Comparison of ENCODE assay signal across 20 cellular contexts in the genomic region with DNA sequence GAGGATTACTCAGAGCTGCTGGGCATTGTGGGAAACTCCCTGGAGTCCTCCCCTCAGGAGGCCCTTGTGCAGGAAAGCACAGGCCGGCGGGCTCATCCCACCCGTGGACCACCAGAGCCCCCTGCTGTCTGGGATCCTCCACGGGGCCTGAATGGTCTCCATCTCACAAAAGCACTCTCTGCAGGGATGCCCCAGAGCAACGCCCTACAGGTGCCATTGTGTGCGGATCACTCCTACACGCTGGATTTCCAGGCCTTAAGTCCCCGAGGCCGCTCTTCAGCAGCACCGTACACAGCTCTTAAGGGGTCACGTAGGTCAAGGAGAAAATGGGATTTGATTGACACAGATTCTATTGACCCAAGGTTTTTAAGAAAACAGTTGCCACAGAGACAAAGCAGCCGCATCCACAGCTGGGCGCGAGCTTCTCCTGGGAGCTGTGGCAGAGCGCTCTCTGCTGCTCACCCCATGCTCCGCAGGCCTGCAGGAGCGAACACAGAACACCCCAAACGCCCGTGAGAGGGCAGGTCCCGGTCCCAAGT. TPM values are rescaled to one million over a fixed set of nuclear protein-coding genes. Genes with fewer than 3 reads are reported as not detected.
DNase-seq lines count a peak whose midpoint lies in the region; ATAC-seq and FAIRE-seq lines count a peak whose summit lies in the region.
"Had no signal": no experiment of that assay in that cellular context is flagged by ENCODE, and none has a peak within 500 bp of the region (broad histone marks: within the 10 kb centered on the region; RNA-seq: fewer than 3 reads in every experiment).

No MANE protein-coding gene starts in this region.

- H3K18ac ChIP-seq in mesendoderm (ENCODE audit: low read length): no peak overlapping the region

- H3K27me3 ChIP-seq in H7 (ENCODE audit: control insufficient read depth, insufficient read depth, low read length) (no peaks in the 10 kb centered on the region), mesendoderm (ENCODE audit: insufficient read depth, low read length, poor library complexity) (no peaks in the 10 kb centered on the region)

- no peak overlapping the region for H3K4me2 ChIP-seq in mesendoderm (ENCODE audit: low read length)
- H3K4me2 ChIP-seq: A549, KMS-11 had no signal

- in situ Hi-C loops in SK-MEL-5 (cut with HindIII; ENCODE audit: low pct_unique_long_range_greater_than_20kb, low sequenced_read_pairs): no loop called here

- H3K23ac ChIP-seq in mesendoderm (ENCODE audit: low read length): no peak overlapping the region

- no peak overlapping the region for H2AK5ac ChIP-seq in mesendoderm (ENCODE audit: low read length)

- no peak overlapping the region for H3K9ac ChIP-seq in mesendoderm (ENCODE audit: low read length)
- H3K9ac ChIP-seq: KMS-11 had no signal

- ATAC-seq in GM21447 (IDR thresholded peaks at IDR 0.05; ENCODE audit: unreplicated experiment) (no peak), GM18858 (IDR thresholded peaks at IDR 0.05; ENCODE audit: unreplicated experiment) (no peak)
- ATAC-seq: activated CD4-positive, alpha-beta T cell treated with anti-CD3 and anti-CD28 coated beads for 36 hours; gastrocnemius medialis; lower lobe of right lung; psoas muscle had no signal

- peak; percentile 44 to 82 (median 46) for DNase-seq in NCI-H1417 (lab: John Stamatoyannopoulos, UW)
- no peak for DNase-seq in NCI-H1417 treated with DMSO at 0.1 percent for 48 hours (lab: John Stamatoyannopoulos, UW)
- DNase-seq in H7: peak; percentile 82
- DNase-seq in SK-MEL-5 (ENCODE audit: low read depth, low spot score): peak; percentile 20
- peak; percentile 83 for DNase-seq in mesendoderm
- DNase-seq in HTR-8/SVneo (ENCODE audit: insufficient read length, low spot score): no peak
- DNase-seq: activated CD4-positive, alpha-beta T cell treated with anti-CD3 and anti-CD28 coated beads for 36 hours; aorta; EL; gastrocnemius medialis; lower lobe of right lung; naive B cell; NCI-H1105 treated with DMSO at 0.1 percent for 48 hours; psoas muscle; T1000 had no signal

- no CpG with 5 or more reads among the region's 20 CpGs for WGBS in mesendoderm (ENCODE audit: extremely low coverage, insufficient coverage, low lambda C conversion rate)

- no peak overlapping the region for H3K4me3 ChIP-seq in H7 (ENCODE audit: insufficient read depth, low read depth, low read length)
- H3K4me3 ChIP-seq in mesendoderm (ENCODE audit: low read length): no peak overlapping the region
- H3K4me3 ChIP-seq: A549, coronary artery, gastrocnemius medialis, lower lobe of right lung, psoas muscle had no signal

- H4K5ac ChIP-seq in mesendoderm (ENCODE audit: low read length): no peak overlapping the region

- no peak overlapping the region for H3K27ac ChIP-seq in mesendoderm (ENCODE audit: low read depth, low read length)
- H3K27ac ChIP-seq: A549, coronary artery, gastrocnemius medialis, KMS-11, lower lobe of right lung, psoas muscle had no signal

- no peak overlapping the region for H2BK15ac ChIP-seq in mesendoderm (replicated peaks; ENCODE audit: low read depth)

- peaks cover 2% of the 10 kb centered on the region for H3K4me1 ChIP-seq in mesendoderm (ENCODE audit: control insufficient read depth, low read depth, low read length)
- H3K4me1 ChIP-seq: A549, gastrocnemius medialis, psoas muscle had no signal

- H3K36me3 ChIP-seq in H7 (replicated peaks; ENCODE audit: control insufficient read depth, insufficient read depth, low read length): no peaks in the 10 kb centered on the region
- no peaks in the 10 kb centered on the region for H3K36me3 ChIP-seq in mesendoderm (ENCODE audit: control insufficient read depth, insufficient read depth, low read length)
- H3K36me3 ChIP-seq: gastrocnemius medialis, lower lobe of right lung had no signal

- H2BK120ac ChIP-seq in mesendoderm (ENCODE audit: low read depth, low read length): no peak overlapping the region

- no peak overlapping the region for H2BK5ac ChIP-seq in mesendoderm (ENCODE audit: low read length)

- no peak overlapping the region for H3K56ac ChIP-seq in mesendoderm (ENCODE audit: low read length)

- no peak overlapping the region for H3K4ac ChIP-seq in mesendoderm (ENCODE audit: low read depth, low read length)

- no peaks in the 10 kb centered on the region for H3K79me2 ChIP-seq in mesendoderm (ENCODE audit: control insufficient read depth, insufficient read depth, low read length)

- FAIRE-seq in HTR-8/SVneo (lab: Jason Lieb, UNC): no peak
- FAIRE-seq: A549 had no signal

- H3K79me1 ChIP-seq in mesendoderm (ENCODE audit: low read length): no peaks in the 10 kb centered on the region

- no peak overlapping the region for H4K8ac ChIP-seq in mesendoderm (ENCODE audit: low read depth, low read length)

RNA-seq across cellular contexts. Expression of a gene that starts 36.7 kb away (rescaled TPM):
- 1.2 and 2.1 TPM in 2 replicates for total RNA-seq in H7 (2014; rRNA removed; shearing (Covaris generic))
- total RNA-seq in SK-MEL-5 (2014; rRNA removed; shearing (Covaris generic)): not detected in 2 replicates
- not detected in 2 replicates for polyA plus RNA-seq in SK-MEL-5 (2015; cell fraction: cytosol; rRNA removed)
- not detected in 2 replicates for polyA plus RNA-seq in SK-MEL-5 (2015; cell fraction: nucleus; rRNA removed)
- polyA plus RNA-seq in mesendoderm (2013, experiment 1 of 2): 1.5 TPM
- polyA plus RNA-seq in mesendoderm (2013, experiment 2 of 2): 1.4 TPM
- total RNA-seq: activated CD4-positive, alpha-beta T cell treated with anti-CD3 and anti-CD28 coated beads for 36 hours had no signal
- polyA plus RNA-seq: A549, aorta had no signal

Comparison
In these comparisons a context has a peak if more than half of its experiments do, and no peak if none do; other contexts are left out.
1. DNase-seq: peak in NCI-H1417 (3 of 3), H7 (single experiment), SK-MEL-5 (single experiment) and mesendoderm (single experiment); none in NCI-H1417 treated with DMSO at 0.1 percent for 48 hours (single experiment) and HTR-8/SVneo (single experiment).